ENCODE assay signal across 12 cellular contexts in genomic region chr5:115578657-115579056, GRCh38. TPM values are rescaled to one million over a fixed set of nuclear protein-coding genes. Genes with fewer than 3 reads are reported as not detected.
DNase-seq lines count a peak whose midpoint lies in the region; ATAC-seq and TF ChIP-seq lines count a peak whose summit lies in the region.
"Had no signal": no experiment of that assay in that cellular context is flagged by ENCODE, and none has a peak within 500 bp of the region (broad histone marks: within the 10 kb centered on the region; RNA-seq: fewer than 3 reads in every experiment).

No MANE protein-coding gene starts in this region.

- intact Hi-C loops in sciatic nerve (cut with DNase I), result no loop called here

- ATAC-seq in GM19372 (IDR thresholded peaks at IDR 0.05; ENCODE audit: low read depth, unreplicated experiment) (peak; percentile 58), HG02763 (IDR thresholded peaks at IDR 0.05; ENCODE audit: unreplicated experiment) (peak; percentile 43), HG03439 (IDR thresholded peaks at IDR 0.05; ENCODE audit: unreplicated experiment) (peak; percentile 47), sciatic nerve (no peak)
- ATAC-seq: K562 had no signal

- DNase-seq in GM10266 (ENCODE audit: extremely low spot score) (peak; percentile 34), sciatic nerve (ENCODE audit: low spot score) (no peak), KBM-7 (no peak), activated gamma-delta T cell (lab: John Stamatoyannopoulos, UW) (no peak), activated gamma-delta T cell treated with Interleukin-2 at 50 U/mL for 16 hours (no peak)
- DNase-seq: ACHN; activated naive CD4-positive, alpha-beta T cell treated with anti-CD3 and anti-CD28 coated beads, Interleukin-2, amount 10 ng/mL, durations not matched to agents 7 days and 5 days; DMS79 had no signal

- no peak for TF ChIP-seq CTCF in GM10266 (IDR thresholded peaks at IDR 0.05; ENCODE audit: control insufficient read depth, insufficient read depth, low read depth, missing control alignments)

- in situ Hi-C loops in KBM-7 (cut with MboI; ENCODE audit: low pct_unique_long_range_greater_than_20kb, low sequenced_read_pairs), result loop anchor here (25.0 kb wide), 1 partner anchor 491 kb away; no protein-coding TSS in a partner anchor

RNA-seq across cellular contexts. Expression of gene TICAM2, which starts 23.6 kb away (rescaled TPM):
- total RNA-seq in sciatic nerve, result 5.9 TPM

RNA-seq across cellular contexts. Expression of gene FEM1C, which starts 34.1 kb away (rescaled TPM):
- total RNA-seq in sciatic nerve, result 20.7 TPM

RNA-seq across cellular contexts. Expression of gene TMED7, which starts 47.2 kb away (rescaled TPM):
- 72.5 TPM for total RNA-seq in sciatic nerve
